In genomic region chr6:3454206-3455016, GRCh38 we compare ENCODE assay signal across 1 cellular context.
TF ChIP-seq lines count a peak whose summit lies in the region.

No MANE protein-coding gene starts in this region.

TF ChIP-seq in K562, 482 proteins besides CTCF, POLR2A, EP300 and RAD21 (continued from another document):
- TF ChIP-seq, protein P1, sequence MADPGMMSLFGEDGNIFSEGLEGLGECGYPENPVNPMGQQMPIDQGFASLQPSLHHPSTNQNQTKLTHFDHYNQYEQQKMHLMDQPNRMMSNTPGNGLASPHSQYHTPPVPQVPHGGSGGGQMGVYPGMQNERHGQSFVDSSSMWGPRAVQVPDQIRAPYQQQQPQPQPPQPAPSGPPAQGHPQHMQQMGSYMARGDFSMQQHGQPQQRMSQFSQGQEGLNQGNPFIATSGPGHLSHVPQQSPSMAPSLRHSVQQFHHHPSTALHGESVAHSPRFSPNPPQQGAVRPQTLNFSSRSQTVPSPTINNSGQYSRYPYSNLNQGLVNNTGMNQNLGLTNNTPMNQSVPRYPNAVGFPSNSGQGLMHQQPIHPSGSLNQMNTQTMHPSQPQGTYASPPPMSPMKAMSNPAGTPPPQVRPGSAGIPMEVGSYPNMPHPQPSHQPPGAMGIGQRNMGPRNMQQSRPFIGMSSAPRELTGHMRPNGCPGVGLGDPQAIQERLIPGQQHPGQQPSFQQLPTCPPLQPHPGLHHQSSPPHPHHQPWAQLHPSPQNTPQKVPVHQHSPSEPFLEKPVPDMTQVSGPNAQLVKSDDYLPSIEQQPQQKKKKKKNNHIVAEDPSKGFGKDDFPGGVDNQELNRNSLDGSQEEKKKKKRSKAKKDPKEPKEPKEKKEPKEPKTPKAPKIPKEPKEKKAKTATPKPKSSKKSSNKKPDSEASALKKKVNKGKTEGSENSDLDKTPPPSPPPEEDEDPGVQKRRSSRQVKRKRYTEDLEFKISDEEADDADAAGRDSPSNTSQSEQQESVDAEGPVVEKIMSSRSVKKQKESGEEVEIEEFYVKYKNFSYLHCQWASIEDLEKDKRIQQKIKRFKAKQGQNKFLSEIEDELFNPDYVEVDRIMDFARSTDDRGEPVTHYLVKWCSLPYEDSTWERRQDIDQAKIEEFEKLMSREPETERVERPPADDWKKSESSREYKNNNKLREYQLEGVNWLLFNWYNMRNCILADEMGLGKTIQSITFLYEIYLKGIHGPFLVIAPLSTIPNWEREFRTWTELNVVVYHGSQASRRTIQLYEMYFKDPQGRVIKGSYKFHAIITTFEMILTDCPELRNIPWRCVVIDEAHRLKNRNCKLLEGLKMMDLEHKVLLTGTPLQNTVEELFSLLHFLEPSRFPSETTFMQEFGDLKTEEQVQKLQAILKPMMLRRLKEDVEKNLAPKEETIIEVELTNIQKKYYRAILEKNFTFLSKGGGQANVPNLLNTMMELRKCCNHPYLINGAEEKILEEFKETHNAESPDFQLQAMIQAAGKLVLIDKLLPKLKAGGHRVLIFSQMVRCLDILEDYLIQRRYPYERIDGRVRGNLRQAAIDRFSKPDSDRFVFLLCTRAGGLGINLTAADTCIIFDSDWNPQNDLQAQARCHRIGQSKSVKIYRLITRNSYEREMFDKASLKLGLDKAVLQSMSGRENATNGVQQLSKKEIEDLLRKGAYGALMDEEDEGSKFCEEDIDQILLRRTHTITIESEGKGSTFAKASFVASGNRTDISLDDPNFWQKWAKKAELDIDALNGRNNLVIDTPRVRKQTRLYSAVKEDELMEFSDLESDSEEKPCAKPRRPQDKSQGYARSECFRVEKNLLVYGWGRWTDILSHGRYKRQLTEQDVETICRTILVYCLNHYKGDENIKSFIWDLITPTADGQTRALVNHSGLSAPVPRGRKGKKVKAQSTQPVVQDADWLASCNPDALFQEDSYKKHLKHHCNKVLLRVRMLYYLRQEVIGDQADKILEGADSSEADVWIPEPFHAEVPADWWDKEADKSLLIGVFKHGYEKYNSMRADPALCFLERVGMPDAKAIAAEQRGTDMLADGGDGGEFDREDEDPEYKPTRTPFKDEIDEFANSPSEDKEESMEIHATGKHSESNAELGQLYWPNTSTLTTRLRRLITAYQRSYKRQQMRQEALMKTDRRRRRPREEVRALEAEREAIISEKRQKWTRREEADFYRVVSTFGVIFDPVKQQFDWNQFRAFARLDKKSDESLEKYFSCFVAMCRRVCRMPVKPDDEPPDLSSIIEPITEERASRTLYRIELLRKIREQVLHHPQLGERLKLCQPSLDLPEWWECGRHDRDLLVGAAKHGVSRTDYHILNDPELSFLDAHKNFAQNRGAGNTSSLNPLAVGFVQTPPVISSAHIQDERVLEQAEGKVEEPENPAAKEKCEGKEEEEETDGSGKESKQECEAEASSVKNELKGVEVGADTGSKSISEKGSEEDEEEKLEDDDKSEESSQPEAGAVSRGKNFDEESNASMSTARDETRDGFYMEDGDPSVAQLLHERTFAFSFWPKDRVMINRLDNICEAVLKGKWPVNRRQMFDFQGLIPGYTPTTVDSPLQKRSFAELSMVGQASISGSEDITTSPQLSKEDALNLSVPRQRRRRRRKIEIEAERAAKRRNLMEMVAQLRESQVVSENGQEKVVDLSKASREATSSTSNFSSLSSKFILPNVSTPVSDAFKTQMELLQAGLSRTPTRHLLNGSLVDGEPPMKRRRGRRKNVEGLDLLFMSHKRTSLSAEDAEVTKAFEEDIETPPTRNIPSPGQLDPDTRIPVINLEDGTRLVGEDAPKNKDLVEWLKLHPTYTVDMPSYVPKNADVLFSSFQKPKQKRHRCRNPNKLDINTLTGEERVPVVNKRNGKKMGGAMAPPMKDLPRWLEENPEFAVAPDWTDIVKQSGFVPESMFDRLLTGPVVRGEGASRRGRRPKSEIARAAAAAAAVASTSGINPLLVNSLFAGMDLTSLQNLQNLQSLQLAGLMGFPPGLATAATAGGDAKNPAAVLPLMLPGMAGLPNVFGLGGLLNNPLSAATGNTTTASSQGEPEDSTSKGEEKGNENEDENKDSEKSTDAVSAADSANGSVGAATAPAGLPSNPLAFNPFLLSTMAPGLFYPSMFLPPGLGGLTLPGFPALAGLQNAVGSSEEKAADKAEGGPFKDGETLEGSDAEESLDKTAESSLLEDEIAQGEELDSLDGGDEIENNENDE (IDR thresholded peaks at IDR 0.05; ENCODE audit: low read depth, low read length) = no peak
- TF ChIP-seq VEZF1 (CRISPR knock-in tag; IDR thresholded peaks at IDR 0.05) (peak; percentile 63; the same call in 1 of the 2 replicates), ZNF146 (CRISPR knock-in tag; IDR thresholded peaks at IDR 0.05; ENCODE audit: unreplicated experiment) (no peak), MEF2D (tag; conservative IDR thresholded peaks at IDR 0.05; ENCODE audit: low read depth) (no peak), CREM (IDR thresholded peaks at IDR 0.05; ENCODE audit: low read depth) (peak; percentile 7; the same call in 1 of the 2 replicates), FOXJ3 (CRISPR knock-in tag; IDR thresholded peaks at IDR 0.05) (no peak), CBFA2T3 (IDR thresholded peaks at IDR 0.05) (peak; percentile 18; the same call in 1 of the 2 replicates), CEBPB (tag; IDR thresholded peaks at IDR 0.05) (peak; percentile 81)
- TF ChIP-seq, protein P2, sequence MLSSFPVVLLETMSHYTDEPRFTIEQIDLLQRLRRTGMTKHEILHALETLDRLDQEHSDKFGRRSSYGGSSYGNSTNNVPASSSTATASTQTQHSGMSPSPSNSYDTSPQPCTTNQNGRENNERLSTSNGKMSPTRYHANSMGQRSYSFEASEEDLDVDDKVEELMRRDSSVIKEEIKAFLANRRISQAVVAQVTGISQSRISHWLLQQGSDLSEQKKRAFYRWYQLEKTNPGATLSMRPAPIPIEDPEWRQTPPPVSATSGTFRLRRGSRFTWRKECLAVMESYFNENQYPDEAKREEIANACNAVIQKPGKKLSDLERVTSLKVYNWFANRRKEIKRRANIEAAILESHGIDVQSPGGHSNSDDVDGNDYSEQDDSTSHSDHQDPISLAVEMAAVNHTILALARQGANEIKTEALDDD (IDR thresholded peaks at IDR 0.05) = peak; percentile 76
- TF ChIP-seq, protein P3, sequence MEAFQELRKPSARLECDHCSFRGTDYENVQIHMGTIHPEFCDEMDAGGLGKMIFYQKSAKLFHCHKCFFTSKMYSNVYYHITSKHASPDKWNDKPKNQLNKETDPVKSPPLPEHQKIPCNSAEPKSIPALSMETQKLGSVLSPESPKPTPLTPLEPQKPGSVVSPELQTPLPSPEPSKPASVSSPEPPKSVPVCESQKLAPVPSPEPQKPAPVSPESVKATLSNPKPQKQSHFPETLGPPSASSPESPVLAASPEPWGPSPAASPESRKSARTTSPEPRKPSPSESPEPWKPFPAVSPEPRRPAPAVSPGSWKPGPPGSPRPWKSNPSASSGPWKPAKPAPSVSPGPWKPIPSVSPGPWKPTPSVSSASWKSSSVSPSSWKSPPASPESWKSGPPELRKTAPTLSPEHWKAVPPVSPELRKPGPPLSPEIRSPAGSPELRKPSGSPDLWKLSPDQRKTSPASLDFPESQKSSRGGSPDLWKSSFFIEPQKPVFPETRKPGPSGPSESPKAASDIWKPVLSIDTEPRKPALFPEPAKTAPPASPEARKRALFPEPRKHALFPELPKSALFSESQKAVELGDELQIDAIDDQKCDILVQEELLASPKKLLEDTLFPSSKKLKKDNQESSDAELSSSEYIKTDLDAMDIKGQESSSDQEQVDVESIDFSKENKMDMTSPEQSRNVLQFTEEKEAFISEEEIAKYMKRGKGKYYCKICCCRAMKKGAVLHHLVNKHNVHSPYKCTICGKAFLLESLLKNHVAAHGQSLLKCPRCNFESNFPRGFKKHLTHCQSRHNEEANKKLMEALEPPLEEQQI (IDR thresholded peaks at IDR 0.05) = no peak
- TF ChIP-seq, protein P4, sequence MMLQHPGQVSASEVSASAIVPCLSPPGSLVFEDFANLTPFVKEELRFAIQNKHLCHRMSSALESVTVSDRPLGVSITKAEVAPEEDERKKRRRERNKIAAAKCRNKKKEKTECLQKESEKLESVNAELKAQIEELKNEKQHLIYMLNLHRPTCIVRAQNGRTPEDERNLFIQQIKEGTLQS (IDR thresholded peaks at IDR 0.05) = peak; percentile 86
- TF ChIP-seq, protein P4 (CRISPR knock-in tag; conservative IDR thresholded peaks at IDR 0.05) = no peak
- TF ChIP-seq, protein P5, sequence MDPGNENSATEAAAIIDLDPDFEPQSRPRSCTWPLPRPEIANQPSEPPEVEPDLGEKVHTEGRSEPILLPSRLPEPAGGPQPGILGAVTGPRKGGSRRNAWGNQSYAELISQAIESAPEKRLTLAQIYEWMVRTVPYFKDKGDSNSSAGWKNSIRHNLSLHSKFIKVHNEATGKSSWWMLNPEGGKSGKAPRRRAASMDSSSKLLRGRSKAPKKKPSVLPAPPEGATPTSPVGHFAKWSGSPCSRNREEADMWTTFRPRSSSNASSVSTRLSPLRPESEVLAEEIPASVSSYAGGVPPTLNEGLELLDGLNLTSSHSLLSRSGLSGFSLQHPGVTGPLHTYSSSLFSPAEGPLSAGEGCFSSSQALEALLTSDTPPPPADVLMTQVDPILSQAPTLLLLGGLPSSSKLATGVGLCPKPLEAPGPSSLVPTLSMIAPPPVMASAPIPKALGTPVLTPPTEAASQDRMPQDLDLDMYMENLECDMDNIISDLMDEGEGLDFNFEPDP (CRISPR knock-in tag; IDR thresholded peaks at IDR 0.05) = no peak
